ENCODE assay signal across 15 cellular contexts in the genomic region with DNA sequence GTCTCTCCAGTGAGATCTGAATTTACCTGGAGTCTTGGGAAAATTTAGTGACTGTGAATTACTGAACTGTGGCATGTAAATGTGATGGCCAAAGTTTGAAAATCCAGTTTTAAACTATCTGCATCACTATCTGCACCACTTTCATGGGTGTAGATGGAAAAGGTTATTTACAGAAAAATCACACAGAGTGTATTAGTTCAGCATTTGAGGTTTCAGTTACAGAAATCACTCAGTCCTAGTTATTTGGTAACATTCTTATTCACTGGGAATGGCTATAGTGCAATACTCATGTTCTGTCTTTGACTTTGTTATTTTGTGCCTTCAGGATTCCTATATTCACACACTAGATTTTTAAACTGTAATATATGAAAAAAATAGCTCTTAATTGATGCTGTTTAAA.
DNase-seq lines count a peak whose midpoint lies in the region; ATAC-seq and TF ChIP-seq lines count a peak whose summit lies in the region.
"Had no signal": no experiment of that assay in that cellular context is flagged by ENCODE, and none has a peak within 500 bp of the region (broad histone marks: within the 10 kb centered on the region; RNA-seq: fewer than 3 reads in every experiment).

No MANE protein-coding gene starts in this region.

- TF ChIP-seq POLR2A in lower leg skin (IDR thresholded peaks at IDR 0.05): no peak

- TF ChIP-seq CTCF in lower leg skin (IDR thresholded peaks at IDR 0.05): no peak

- ATAC-seq in GM19351 (IDR thresholded peaks at IDR 0.05; ENCODE audit: unreplicated experiment) (peak; percentile 57), HG02852 (IDR thresholded peaks at IDR 0.05; ENCODE audit: unreplicated experiment) (peak; percentile 51), HG03565 (IDR thresholded peaks at IDR 0.05; ENCODE audit: unreplicated experiment) (peak; percentile 41)
- ATAC-seq: A549; CD8-positive, alpha-beta T cell; GM12878 had no signal

- intact Hi-C loops in lower leg skin (cut with DNase I; ENCODE audit: low total_unique reads): no loop called here

- DNase-seq in lower leg skin (ENCODE audit: low spot score in 2 of 2): no peak
- no peak for DNase-seq in NCI-H146 (lab: John Stamatoyannopoulos, UW)
- no peak for DNase-seq in GDM1 (lab: John Stamatoyannopoulos, UW)
- DNase-seq: AML-193; Caco-2; Calu3; CD4-positive, alpha-beta T cell; CD8-positive, alpha-beta T cell; DMS79 treated with DMSO at 0.1 percent for 48 hours had no signal

- no peak overlapping the region for H3K4me3 ChIP-seq in lower leg skin (ENCODE audit: low read depth, poor library complexity, severe bottlenecking)
- H3K4me3 ChIP-seq: A549; BLaER1 treated with 17β-estradiol and CSF1 and Interleukin-3, amounts not matched to agents 10 nM and 100 nM; GM12878 had no signal
